Comparison of ENCODE assay signal across 18 cellular contexts in the genomic region with DNA sequence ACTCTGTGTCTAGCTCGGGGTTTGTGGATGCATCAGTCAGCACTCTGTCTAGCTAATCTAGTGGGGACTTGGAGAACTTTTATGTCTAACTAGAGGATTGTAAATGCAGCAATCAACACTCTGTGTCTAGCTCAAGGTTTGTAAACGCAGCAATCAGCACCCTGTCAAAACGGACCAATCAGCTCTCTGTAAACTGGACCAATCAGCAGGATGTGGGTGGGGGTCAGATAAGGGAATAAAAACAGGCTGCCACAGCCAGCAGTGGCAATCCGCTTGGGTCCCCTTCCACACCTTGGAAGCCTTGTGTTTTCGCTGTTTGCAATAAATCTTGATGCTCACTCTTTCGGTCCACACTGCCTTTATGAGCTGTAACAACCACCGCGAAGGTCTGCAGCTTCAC.
DNase-seq lines count a peak whose midpoint lies in the region; ATAC-seq, FAIRE-seq and TF ChIP-seq lines count a peak whose summit lies in the region.
"Had no signal": no experiment of that assay in that cellular context is flagged by ENCODE, and none has a peak within 500 bp of the region (broad histone marks: within the 10 kb centered on the region; RNA-seq: fewer than 3 reads in every experiment).

No MANE protein-coding gene starts in this region.

- FAIRE-seq in K562 (lab: Jason Lieb, UNC) = no peak
- FAIRE-seq: GM12878, GM19239 had no signal

- no peaks in the 10 kb centered on the region for H4K20me1 ChIP-seq in K562 (replicated peaks; ENCODE audit: control insufficient read depth, insufficient read depth, low read length)
- H4K20me1 ChIP-seq: BLaER1 had no signal

- CTCF ChIA-PET in K562 (lab: Yijun Ruan, JAX; ENCODE audit: low intra/inter-chr PET ratio) = no interaction called here

- TF ChIP-seq RAD21 in K562 (CRISPR knock-in tag; conservative IDR thresholded peaks at IDR 0.05 in 1 of 2, IDR thresholded peaks at IDR 0.05 in 1 of 2) = no peak

- peaks cover 19% of the 10 kb centered on the region for H3K9me3 ChIP-seq in left ventricle myocardium inferior (replicated peaks)
- no peaks in the 10 kb centered on the region for H3K9me3 ChIP-seq in K562 (replicated peaks; ENCODE audit: control insufficient read depth, insufficient read depth, low read depth, low read length)
- peaks cover 0 to 15% (median 6%) of the 10 kb centered on the region in 8 donors for H3K9me3 ChIP-seq in spleen
- H3K9me3 ChIP-seq: HAP-1 had no signal

- H3K9me1 ChIP-seq in K562 (ENCODE audit: control insufficient read depth, insufficient read depth, low read length) = no peaks in the 10 kb centered on the region

- BruUV-seq in K562 (replicated peaks; lab: Mats Ljungman, UMichigan) = no TSS peak

- intact Hi-C loops in Right ventricle myocardium inferior (cut with DNase I) (no loop called here), left ventricle myocardium inferior (cut with micrococcal nuclease) (no loop called here), K562 (cut with micrococcal nuclease) (no loop called here), spleen (cut with DNase I; ENCODE audit: low total_unique reads) (no loop called here)

- 19% methylated on average over 6 of the region's 8 CpGs for WGBS in K562 (ENCODE audit: insufficient coverage, low coverage, missing lambda C conversion rate)
- 85 to 92% (median 89%) methylated on average over 8 of the region's 8 CpGs for WGBS in spleen, 5 donors

- no peak overlapping the region for H3K9ac ChIP-seq in K562 (ENCODE audit: insufficient read depth in 1 of 2, low read depth in 2 of 2, low read length in 2 of 2)
- H3K9ac ChIP-seq: BLaER1, GM23248 had no signal

- POLR2A ChIA-PET in K562 (lab: Yijun Ruan, JAX) = no interaction called here

- TF ChIP-seq POLR2A in K562 (conservative IDR thresholded peaks at IDR 0.05) (no peak), spleen (IDR thresholded peaks at IDR 0.05) (no peak)

- H3K27me3 ChIP-seq in left ventricle myocardium inferior (ENCODE audit: low read depth) (no peaks in the 10 kb centered on the region), K562 (ENCODE audit: control insufficient read depth in 2 of 2, insufficient read depth in 2 of 2, low read length in 2 of 2) (no peaks in the 10 kb centered on the region), spleen (replicated peaks in 1 of 7) (no peaks in the 10 kb centered on the region)
- H3K27me3 ChIP-seq: BLaER1 had no signal

- H3K36me3 ChIP-seq in left ventricle myocardium inferior = no peaks in the 10 kb centered on the region
- no peaks in the 10 kb centered on the region for H3K36me3 ChIP-seq in K562 (ENCODE audit: control insufficient read depth, insufficient read depth, low read length)
- H3K36me3 ChIP-seq in spleen = no peaks in the 10 kb centered on the region
- H3K36me3 ChIP-seq: BLaER1, HAP-1 had no signal

- no peak for TF ChIP-seq EP300 in K562 (IDR thresholded peaks at IDR 0.05; ENCODE audit: low read length)

- H3K79me2 ChIP-seq in K562 (ENCODE audit: control insufficient read depth, insufficient read depth, low read length) = peaks cover 5% of the 10 kb centered on the region; the same call in 1 of the 3 replicates

- TF ChIP-seq CTCF in left ventricle myocardium inferior (IDR thresholded peaks at IDR 0.05; ENCODE audit: borderline replicate concordance) (no peak), K562 (IDR thresholded peaks at IDR 0.05 in 2 of 3, conservative IDR thresholded peaks at IDR 0.05 in 1 of 3; ENCODE audit: insufficient read depth in 2 of 3, low read depth in 1 of 3, low read length in 3 of 3) (no peak), spleen (IDR thresholded peaks at IDR 0.05 in 8 of 11, conservative IDR thresholded peaks at IDR 0.05 in 3 of 11) (no peak)

- DNase-seq in Right ventricle myocardium inferior (ENCODE audit: missing footprints) = peak; percentile 33
- DNase-seq in left ventricle myocardium inferior = no peak
- no peak for DNase-seq in K562 (ENCODE audit: extremely low read depth in 1 of 4, low spot score in 3 of 4)
- DNase-seq in spleen = peak; percentile 27
- no peak for DNase-seq in HT-29 (ENCODE audit: low spot score)
- DNase-seq in activated CD4-positive, alpha-beta T cell treated with anti-CD3 and anti-CD28 coated beads, Interleukin-2, amount 50 U/mL, for 48 hours = no peak
- DNase-seq: Calu3; CD8-positive, alpha-beta T cell; DMS53; DND-41; EL; GM23248 had no signal

- H3K4me1 ChIP-seq in left ventricle myocardium inferior (no peaks in the 10 kb centered on the region), K562 (replicated peaks in 1 of 2; ENCODE audit: control insufficient read depth in 2 of 2, insufficient read depth in 2 of 2, low read length in 2 of 2) (no peaks in the 10 kb centered on the region), spleen (no peaks in the 10 kb centered on the region)
- H3K4me1 ChIP-seq: BLaER1, HAP-1 had no signal

- H3K4me2 ChIP-seq in K562 (ENCODE audit: insufficient read depth, low read length) = no peak overlapping the region
- H3K4me2 ChIP-seq: BLaER1 had no signal

- H3K4me3 ChIP-seq in left ventricle myocardium inferior (no peak overlapping the region), K562 (peak overlapping the region; percentile 42), spleen (no peak overlapping the region)
- H3K4me3 ChIP-seq: BLaER1, GM12878, GM23248, HAP-1 had no signal

- H2AFZ ChIP-seq in K562 (ENCODE audit: low read depth, low read length) = peak overlapping the region; percentile 63; the same call in 1 of the 2 replicates
- H2AFZ ChIP-seq: GM23248 had no signal

- ATAC-seq in Right ventricle myocardium inferior (no peak), K562 (no peak; the same call in 2 of the 3 replicates), GM19324 (IDR thresholded peaks at IDR 0.05; ENCODE audit: low FRiP score, unreplicated experiment) (no peak)
- ATAC-seq: CD8-positive, alpha-beta T cell; GM12878 had no signal

- in situ Hi-C loops in K562 (cut with MboI) = no loop called here

- H3K27ac ChIP-seq in left ventricle myocardium inferior (replicated peaks) (no peak overlapping the region), K562 (ENCODE audit: extremely low read depth, low read depth, low read length) (no peak overlapping the region), spleen (no peak overlapping the region)
- H3K27ac ChIP-seq: 22Rv1, BLaER1, GM23248 had no signal

TF ChIP-seq in K562, 482 proteins besides CTCF, POLR2A, EP300 and RAD21:
- TF ChIP-seq GTF2E2 (tag; IDR thresholded peaks at IDR 0.05) (no peak), USF2 (CRISPR knock-in tag; IDR thresholded peaks at IDR 0.05) (no peak), ERF (CRISPR knock-in tag; IDR thresholded peaks at IDR 0.05) (no peak), NFYB (IDR thresholded peaks at IDR 0.05; ENCODE audit: extremely low read depth, insufficient read length) (peak; percentile 73), POU5F1 (IDR thresholded peaks at IDR 0.05; ENCODE audit: borderline replicate concordance, low read depth, low read length, partially characterized antibody) (no peak), POLR2B (IDR thresholded peaks at IDR 0.05; ENCODE audit: low read depth, partially characterized antibody) (no peak), RBM14 (IDR thresholded peaks at IDR 0.05; ENCODE audit: borderline replicate concordance, insufficient read depth, low read depth, low read length) (no peak)
- TF ChIP-seq, protein P1, sequence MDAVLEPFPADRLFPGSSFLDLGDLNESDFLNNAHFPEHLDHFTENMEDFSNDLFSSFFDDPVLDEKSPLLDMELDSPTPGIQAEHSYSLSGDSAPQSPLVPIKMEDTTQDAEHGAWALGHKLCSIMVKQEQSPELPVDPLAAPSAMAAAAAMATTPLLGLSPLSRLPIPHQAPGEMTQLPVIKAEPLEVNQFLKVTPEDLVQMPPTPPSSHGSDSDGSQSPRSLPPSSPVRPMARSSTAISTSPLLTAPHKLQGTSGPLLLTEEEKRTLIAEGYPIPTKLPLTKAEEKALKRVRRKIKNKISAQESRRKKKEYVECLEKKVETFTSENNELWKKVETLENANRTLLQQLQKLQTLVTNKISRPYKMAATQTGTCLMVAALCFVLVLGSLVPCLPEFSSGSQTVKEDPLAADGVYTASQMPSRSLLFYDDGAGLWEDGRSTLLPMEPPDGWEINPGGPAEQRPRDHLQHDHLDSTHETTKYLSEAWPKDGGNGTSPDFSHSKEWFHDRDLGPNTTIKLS (IDR thresholded peaks at IDR 0.05; ENCODE audit: borderline replicate concordance, low read depth) = no peak

Comparison
In these comparisons a context has a peak if more than half of its experiments do, and no peak if none do; other contexts are left out.
1. DNase-seq: peak in Right ventricle myocardium inferior (single experiment) and spleen (single experiment); none in left ventricle myocardium inferior (single experiment), K562 (0 of 4), HT-29 (single experiment) and activated CD4-positive, alpha-beta T cell treated with anti-CD3 and anti-CD28 coated beads, Interleukin-2, amount 50 U/mL, for 48 hours (0 of 2).